Comparison of ENCODE assay signal across 20 cellular contexts in genomic region chr9:122340161-122340560, GRCh38. TPM values are rescaled to one million over a fixed set of nuclear protein-coding genes. Genes with fewer than 3 reads are reported as not detected.
"Had no signal": no experiment of that assay in that cellular context is flagged by ENCODE, and none has a peak within 500 bp of the region (broad histone marks: within the 10 kb centered on the region; RNA-seq: fewer than 3 reads in every experiment).

No MANE protein-coding gene starts in this region.

- H3K4me1 ChIP-seq: colonic mucosa, foreskin keratinocyte, pancreas, psoas muscle, right atrium auricular region, upper lobe of right lung had no signal

- H3K27ac ChIP-seq: colonic mucosa, epithelial cell of prostate, foreskin keratinocyte, neutrophil, pancreas, psoas muscle, right atrium auricular region, upper lobe of right lung, VCaP had no signal

- DNase-seq: activated CD4-positive, alpha-beta T cell treated with anti-CD3 and anti-CD28 coated beads, Interleukin-2, amount 10 ng/mL, durations not matched to agents 7 days and 5 days; activated CD8-positive, alpha-beta T cell treated with anti-CD3 and anti-CD28 coated beads for 36 hours; activated naive CD4-positive, alpha-beta T cell; activated T-cell treated with anti-CD3 and anti-CD28 coated beads, Interleukin-2, amount 50 U/mL, for 24 hours; colonic mucosa; foreskin keratinocyte; hippocampal formation; kidney glomerular epithelial cell; left ventricle myocardium superior; pancreas; psoas muscle; stimulated activated CD4-positive, alpha-beta T cell treated with anti-CD3 and anti-CD28 coated beads, Interleukin-4, amount 100 ng/mL, for 4 hours; stimulated activated naive CD8-positive, alpha-beta T cell treated with anti-CD3 and anti-CD28 coated beads, Interleukin-15, Interleukin-2, amounts not matched to agents 100 U/mL and 50 U/mL, for 24 hours; upper lobe of right lung had no signal

- H3K27me3 ChIP-seq: colonic mucosa, pancreas, right atrium auricular region, upper lobe of right lung had no signal

- H3K9me3 ChIP-seq: colonic mucosa, neutrophil, pancreas, psoas muscle, right atrium auricular region, upper lobe of right lung had no signal

- H3K4me3 ChIP-seq: colonic mucosa, pancreas, psoas muscle, right atrium auricular region, upper lobe of right lung had no signal

- ATAC-seq: activated CD4-positive, CD25-positive, alpha-beta regulatory T cell treated with anti-CD3 and anti-CD28 coated beads, Interleukin-2, amount 50 U/mL, for 24 hours; activated CD8-positive, alpha-beta T cell treated with anti-CD3 and anti-CD28 coated beads for 36 hours; left ventricle myocardium superior; natural killer cell treated with Interleukin-12 subunit alpha and Interleukin-12 subunit beta and Interleukin-15 and Interleukin-18, amount 100 ng/mL, for 72 hours; pancreas; psoas muscle; stimulated activated naive CD8-positive, alpha-beta T cell treated with anti-CD3 and anti-CD28 coated beads, Interleukin-15, Interleukin-2, amounts not matched to agents 100 U/mL and 50 U/mL, for 24 hours; upper lobe of right lung had no signal

- H3K36me3 ChIP-seq: colonic mucosa, neutrophil, pancreas, right atrium auricular region, upper lobe of right lung had no signal

RNA-seq across cellular contexts. Expression of gene PTGS1, which starts 30.7 kb away (rescaled TPM):
- total RNA-seq: activated CD4-positive, alpha-beta T cell treated with anti-CD3 and anti-CD28 coated beads, Interleukin-2, amount 10 ng/mL, durations not matched to agents 7 days and 5 days had no signal
